In genomic region chr17:2124391-2124790, GRCh38 we compare ENCODE assay signal across 10 cellular contexts.
A peak's percentile ranks its signal among the peaks of the same experiment; 100 is the strongest.
DNase-seq lines count a peak whose midpoint lies in the region; ATAC-seq lines count a peak whose summit lies in the region.
"Had no signal": no experiment of that assay in that cellular context is flagged by ENCODE, and none has a peak within 500 bp of the region (broad histone marks: within the 10 kb centered on the region; RNA-seq: fewer than 3 reads in every experiment).

No MANE protein-coding gene starts in this region.

- H3K27ac Mint-ChIP-seq in activated CD4-positive, alpha-beta T cell treated with anti-CD3 and anti-CD28 coated beads, Interleukin-2, amount 10 ng/mL, durations not matched to agents 7 days and 5 days: peak overlapping the region; percentile 87
- peak overlapping the region; percentile 56 to 83 for H3K27ac Mint-ChIP-seq in T-cell
- H3K27ac Mint-ChIP-seq in stimulated activated memory B cell treated with anti-CD40 and anti-IgM and Interleukin-4, amounts not matched to agents 10 μg/mL and 1 μg/mL and 100 μg/mL, for 72 hours: peak overlapping the region; percentile 65

- no peak overlapping the region for H3K4me3 Mint-ChIP-seq in activated CD4-positive, alpha-beta T cell treated with anti-CD3 and anti-CD28 coated beads, Interleukin-2, amount 10 ng/mL, durations not matched to agents 7 days and 5 days
- no peak overlapping the region for H3K4me3 Mint-ChIP-seq in T-cell
- H3K4me3 Mint-ChIP-seq in stimulated activated memory B cell treated with anti-CD40 and anti-IgM and Interleukin-4, amounts not matched to agents 10 μg/mL and 1 μg/mL and 100 μg/mL, for 72 hours: no peak overlapping the region

- no peaks in the 10 kb centered on the region for H3K9me3 Mint-ChIP-seq in activated CD4-positive, alpha-beta T cell treated with anti-CD3 and anti-CD28 coated beads, Interleukin-2, amount 10 ng/mL, durations not matched to agents 7 days and 5 days
- no peaks in the 10 kb centered on the region for H3K9me3 Mint-ChIP-seq in T-cell
- H3K9me3 Mint-ChIP-seq in stimulated activated memory B cell treated with anti-CD40 and anti-IgM and Interleukin-4, amounts not matched to agents 10 μg/mL and 1 μg/mL and 100 μg/mL, for 72 hours: no peaks in the 10 kb centered on the region

- H3K36me3 Mint-ChIP-seq in activated CD4-positive, alpha-beta T cell treated with anti-CD3 and anti-CD28 coated beads, Interleukin-2, amount 10 ng/mL, durations not matched to agents 7 days and 5 days (ENCODE audit: low read depth): peaks cover 31% of the 10 kb centered on the region
- peaks cover 32% of the 10 kb centered on the region for H3K36me3 Mint-ChIP-seq in T-cell
- peaks cover 29% of the 10 kb centered on the region for H3K36me3 Mint-ChIP-seq in stimulated activated memory B cell treated with anti-CD40 and anti-IgM and Interleukin-4, amounts not matched to agents 10 μg/mL and 1 μg/mL and 100 μg/mL, for 72 hours

- peaks cover 26% of the 10 kb centered on the region for H3K4me1 Mint-ChIP-seq in activated CD4-positive, alpha-beta T cell treated with anti-CD3 and anti-CD28 coated beads, Interleukin-2, amount 10 ng/mL, durations not matched to agents 7 days and 5 days
- peaks cover 19 to 26% (median 21%) of the 10 kb centered on the region in 3 donors for H3K4me1 Mint-ChIP-seq in T-cell
- peaks cover 23% of the 10 kb centered on the region for H3K4me1 Mint-ChIP-seq in stimulated activated memory B cell treated with anti-CD40 and anti-IgM and Interleukin-4, amounts not matched to agents 10 μg/mL and 1 μg/mL and 100 μg/mL, for 72 hours

- no peak for ATAC-seq in T-cell (replicated peaks in 1 of 4)
- ATAC-seq in left colon: peak; percentile 31
- no peak for ATAC-seq in stimulated activated memory B cell treated with anti-CD40 and anti-IgM and Interleukin-4, amounts not matched to agents 10 μg/mL and 1 μg/mL and 100 μg/mL, for 72 hours
- ATAC-seq in activated CD4-positive, CD25-positive, alpha-beta regulatory T cell treated with anti-CD3 and anti-CD28 coated beads, Interleukin-2, amount 50 U/mL, for 24 hours: no peak
- ATAC-seq: body of pancreas had no signal

- no peaks in the 10 kb centered on the region for H3K27me3 Mint-ChIP-seq in activated CD4-positive, alpha-beta T cell treated with anti-CD3 and anti-CD28 coated beads, Interleukin-2, amount 10 ng/mL, durations not matched to agents 7 days and 5 days
- H3K27me3 Mint-ChIP-seq in T-cell: no peaks in the 10 kb centered on the region
- H3K27me3 Mint-ChIP-seq in stimulated activated memory B cell treated with anti-CD40 and anti-IgM and Interleukin-4, amounts not matched to agents 10 μg/mL and 1 μg/mL and 100 μg/mL, for 72 hours: no peaks in the 10 kb centered on the region

- CTCF ChIA-PET in activated CD4-positive, alpha-beta T cell treated with anti-CD3 and anti-CD28 coated beads, Interleukin-2, amount 10 ng/mL, durations not matched to agents 7 days and 5 days (lab: Charles Lee): interaction anchor here (0.6 to 1.1 kb wide), 2 partner anchors 12 to 51 kb away, joined by 3 to 4 read pairs; no protein-coding TSS in a partner anchor
- CTCF ChIA-PET in T-cell (lab: Charles Lee): interaction anchor here in 1 of 2 donors (1.4 kb wide), 1 partner anchor 70 kb away, joined by 3 read pairs; the partner anchor contains the start of gene HIC1

- intact Hi-C loops in left colon (cut with DNase I, micrococcal nuclease): no loop called here

- DNase-seq in activated CD4-positive, alpha-beta T cell treated with anti-CD3 and anti-CD28 coated beads, Interleukin-2, amount 10 ng/mL, durations not matched to agents 7 days and 5 days: no peak
- DNase-seq in activated CD4-positive, alpha-beta T cell treated with anti-CD3 and anti-CD28 coated beads for 48 hours: no peak
- DNase-seq in T-cell (no peak), left colon (no peak), NCI-H1105 treated with DMSO at 0.1 percent for 48 hours (lab: John Stamatoyannopoulos, UW) (no peak)
- DNase-seq in stimulated activated CD4-positive, alpha-beta T cell treated with anti-CD3 and anti-CD28 coated beads, Interleukin-4, amount 100 ng/mL, for 1 hour: no peak
- DNase-seq: body of pancreas; stimulated activated naive CD4-positive, alpha-beta T cell had no signal

- POLR2A ChIA-PET in activated CD4-positive, alpha-beta T cell treated with anti-CD3 and anti-CD28 coated beads, Interleukin-2, amount 10 ng/mL, durations not matched to agents 7 days and 5 days (lab: Charles Lee): no interaction called here
- POLR2A ChIA-PET in T-cell (lab: Charles Lee): no interaction called here
